ENCODE assay signal across 9 cellular contexts in genomic region chr7:30238721-30239441, GRCh38. TPM values are rescaled to one million over a fixed set of nuclear protein-coding genes. Genes with fewer than 3 reads are reported as not detected.
DNase-seq lines count a peak whose midpoint lies in the region; ATAC-seq and TF ChIP-seq lines count a peak whose summit lies in the region.
"Had no signal": no experiment of that assay in that cellular context is flagged by ENCODE, and none has a peak within 500 bp of the region (broad histone marks: within the 10 kb centered on the region; RNA-seq: fewer than 3 reads in every experiment).

No MANE protein-coding gene starts in this region.

- POLR2A ChIA-PET in activated B cell treated with CpG ODN at 0.5 μM for 24 hours (lab: Charles Lee), result interaction anchor here (0.6 to 1.5 kb wide), 8 partner anchors 13 to 110 kb away, joined by 3 to 6 read pairs (median 4); partner anchors contain the start of gene ZNRF2

- no peaks in the 10 kb centered on the region for H3K36me3 Mint-ChIP-seq in activated T-cell treated with anti-CD3 and anti-CD28 coated beads, Interleukin-2, amount 50 U/mL, for 24 hours (ENCODE audit: low read depth)
- no peaks in the 10 kb centered on the region for H3K36me3 Mint-ChIP-seq in activated B cell treated with CpG ODN at 0.5 μM for 24 hours (ENCODE audit: low read depth)

- ATAC-seq in activated B cell treated with CpG ODN at 0.5 μM for 24 hours (ENCODE audit: low read depth), result peak; percentile 69

- H3K9me3 Mint-ChIP-seq in activated T-cell treated with anti-CD3 and anti-CD28 coated beads, Interleukin-2, amount 50 U/mL, for 24 hours, result no peaks in the 10 kb centered on the region
- no peaks in the 10 kb centered on the region for H3K9me3 Mint-ChIP-seq in activated B cell treated with CpG ODN at 0.5 μM for 24 hours

- no peaks in the 10 kb centered on the region for H3K36me3 ChIP-seq in H7 (replicated peaks; ENCODE audit: control insufficient read depth, insufficient read depth, low read length)

- peak overlapping the region; percentile 27 for H3K27ac Mint-ChIP-seq in activated T-cell treated with anti-CD3 and anti-CD28 coated beads, Interleukin-2, amount 50 U/mL, for 24 hours
- peak overlapping the region; percentile 88 for H3K27ac Mint-ChIP-seq in activated B cell treated with CpG ODN at 0.5 μM for 24 hours

- no peak overlapping the region for H3K4me3 Mint-ChIP-seq in activated T-cell treated with anti-CD3 and anti-CD28 coated beads, Interleukin-2, amount 50 U/mL, for 24 hours
- H3K4me3 Mint-ChIP-seq in activated B cell treated with CpG ODN at 0.5 μM for 24 hours, result peak overlapping the region; percentile 58

- H3K27me3 Mint-ChIP-seq in activated T-cell treated with anti-CD3 and anti-CD28 coated beads, Interleukin-2, amount 50 U/mL, for 24 hours, result peaks cover 17% of the 10 kb centered on the region
- no peaks in the 10 kb centered on the region for H3K27me3 Mint-ChIP-seq in activated B cell treated with CpG ODN at 0.5 μM for 24 hours

- no peaks in the 10 kb centered on the region; the same call in 1 of the 2 replicates for H3K27me3 ChIP-seq in H7 (ENCODE audit: control insufficient read depth, insufficient read depth, low read length)

- intact Hi-C loops in activated B cell treated with CpG ODN at 0.5 μM for 24 hours (cut with micrococcal nuclease), result loop anchor here (1.0 kb wide), 5 partner anchors 13 to 109 kb away; partner anchors contain the start of gene ZNRF2

- H3K4me3 ChIP-seq in H7 (ENCODE audit: insufficient read depth, low read depth, low read length), result no peak overlapping the region
- H3K4me3 ChIP-seq: skin epidermis had no signal

- peaks cover 15% of the 10 kb centered on the region for H3K4me1 Mint-ChIP-seq in activated T-cell treated with anti-CD3 and anti-CD28 coated beads, Interleukin-2, amount 50 U/mL, for 24 hours (ENCODE audit: low read depth)
- H3K4me1 Mint-ChIP-seq in activated B cell treated with CpG ODN at 0.5 μM for 24 hours, result peaks cover 48% of the 10 kb centered on the region

- TF ChIP-seq CTCF in activated B cell treated with CpG ODN at 0.5 μM for 24 hours (IDR thresholded peaks at IDR 0.05), result no peak

- no peak for DNase-seq in activated T-cell treated with anti-CD3 and anti-CD28 coated beads, Interleukin-2, amount 50 U/mL, for 24 hours
- no peak for DNase-seq in activated T-cell treated with anti-CD3 and anti-CD28 coated beads, Interleukin-2, amount 50 U/mL, for 1 hour
- DNase-seq in HCEC 1CT (peak; percentile 17), NCI-H1092 (lab: John Stamatoyannopoulos, UW) (peak; percentile 86), activated B cell treated with CpG ODN at 0.5 μM for 24 hours (no peak), kidney tubule cell (ENCODE audit: low spot score) (peak; percentile 92), H7 (no peak)
- no peak for DNase-seq in effector CD8-positive, alpha-beta T cell (lab: John Stamatoyannopoulos, UW)

- CTCF ChIA-PET in activated B cell treated with CpG ODN at 0.5 μM for 24 hours (lab: Charles Lee), result interaction anchor here (0.7 to 3.5 kb wide), 4 partner anchors 34 to 325 kb away, joined by 3 to 11 read pairs (median 6); no protein-coding TSS in a partner anchor

RNA-seq across cellular contexts. Expression of gene ZNRF2, which starts 45.5 kb away (rescaled TPM):
- total RNA-seq in activated B cell treated with CpG ODN at 0.5 μM for 24 hours, result 18.7 and 21.4 TPM in 2 replicates
- 15.6 and 23.8 TPM in 2 replicates for total RNA-seq in H7 (2014; rRNA removed; shearing (Covaris generic))

Comparison
In these comparisons a context has a peak if more than half of its experiments do, and no peak if none do; other contexts are left out.
1. DNase-seq: peak in HCEC 1CT (single experiment), NCI-H1092 (single experiment) and kidney tubule cell (single experiment); none in activated T-cell treated with anti-CD3 and anti-CD28 coated beads, Interleukin-2, amount 50 U/mL, for 24 hours (single experiment), activated T-cell treated with anti-CD3 and anti-CD28 coated beads, Interleukin-2, amount 50 U/mL, for 1 hour (single experiment), activated B cell treated with CpG ODN at 0.5 μM for 24 hours (single experiment), H7 (single experiment) and effector CD8-positive, alpha-beta T cell (single experiment).